In genomic region chr1:94350350-94350924, GRCh38 we compare ENCODE assay signal across 15 cellular contexts.
A peak's percentile ranks its signal among the peaks of the same experiment; 100 is the strongest.
DNase-seq lines count a peak whose midpoint lies in the region; ATAC-seq and TF ChIP-seq lines count a peak whose summit lies in the region.
"Had no signal": no experiment of that assay in that cellular context is flagged by ENCODE, and none has a peak within 500 bp of the region (broad histone marks: within the 10 kb centered on the region; RNA-seq: fewer than 3 reads in every experiment).

No MANE protein-coding gene starts in this region.

- H3K4me1 ChIP-seq in esophagus muscularis mucosa: no peaks in the 10 kb centered on the region
- peaks cover 0 to 14% (median 0%) of the 10 kb centered on the region in 12 donors for H3K4me1 ChIP-seq in heart left ventricle
- H3K4me1 ChIP-seq in right atrium auricular region: no peaks in the 10 kb centered on the region
- peaks cover 0 to 32% (median 11%) of the 10 kb centered on the region in 4 donors for H3K4me1 ChIP-seq in right lobe of liver
- H3K4me1 ChIP-seq in psoas muscle: no peaks in the 10 kb centered on the region
- H3K4me1 ChIP-seq: BE2C had no signal

- 33% methylated on average over 1 of the region's 1 CpG for WGBS in esophagus muscularis mucosa
- 18 to 64% (median 33%) methylated on average over 1 of the region's 1 CpG for WGBS in heart left ventricle, 4 donors
- WGBS in right lobe of liver (ENCODE audit: insufficient coverage, low coverage, low lambda C conversion rate, missing lambda C conversion rate): no CpG with 5 or more reads among the region's 1 CpG
- WGBS in psoas muscle, 3 donors: 39 to 43% (median 43%) methylated on average over 1 of the region's 1 CpG

- TF ChIP-seq CTCF in esophagus muscularis mucosa (IDR thresholded peaks at IDR 0.05) (no peak), heart left ventricle (IDR thresholded peaks at IDR 0.05) (no peak), right atrium auricular region (IDR thresholded peaks at IDR 0.05) (no peak), right lobe of liver (IDR thresholded peaks at IDR 0.05) (no peak), psoas muscle (IDR thresholded peaks at IDR 0.05) (no peak)

- H3K36me3 ChIP-seq in esophagus muscularis mucosa: no peaks in the 10 kb centered on the region
- H3K36me3 ChIP-seq in heart left ventricle: no peaks in the 10 kb centered on the region
- no peaks in the 10 kb centered on the region for H3K36me3 ChIP-seq in right atrium auricular region
- no peaks in the 10 kb centered on the region for H3K36me3 ChIP-seq in right lobe of liver
- H3K36me3 ChIP-seq in psoas muscle (ENCODE audit: insufficient read depth in 1 of 2, low read depth in 1 of 2): no peaks in the 10 kb centered on the region
- H3K36me3 ChIP-seq: BE2C had no signal

- TF ChIP-seq POLR2A in esophagus muscularis mucosa (IDR thresholded peaks at IDR 0.05; ENCODE audit: low read depth) (no peak), heart left ventricle (IDR thresholded peaks at IDR 0.05) (no peak), right lobe of liver (IDR thresholded peaks at IDR 0.05) (no peak)

- H3K9me3 ChIP-seq in esophagus muscularis mucosa (no peaks in the 10 kb centered on the region), heart left ventricle (no peaks in the 10 kb centered on the region), right atrium auricular region (no peaks in the 10 kb centered on the region), right lobe of liver (no peaks in the 10 kb centered on the region), psoas muscle (no peaks in the 10 kb centered on the region)
- H3K9me3 ChIP-seq: BE2C had no signal

- no peak for TF ChIP-seq EP300 in esophagus muscularis mucosa (IDR thresholded peaks at IDR 0.05)

- intact Hi-C loops in esophagus muscularis mucosa (cut with DNase I): no loop called here
- intact Hi-C loops in heart left ventricle (cut with DNase I): no loop called here
- intact Hi-C loops in right lobe of liver (cut with DNase I): no loop called here
- intact Hi-C loops in psoas muscle (cut with DNase I): no loop called here

- H3K27ac ChIP-seq in esophagus muscularis mucosa (replicated peaks in 1 of 4): no peak overlapping the region
- peak overlapping the region in 1 of 12 donors; percentile 29 for H3K27ac ChIP-seq in heart left ventricle
- H3K27ac ChIP-seq in right atrium auricular region: peak overlapping the region; percentile 53 to 59
- peak overlapping the region in 2 of 3 donors; percentile 58 to 65 for H3K27ac ChIP-seq in right lobe of liver
- no peak overlapping the region for H3K27ac ChIP-seq in psoas muscle
- H3K27ac ChIP-seq: C4-2B had no signal

- ATAC-seq in heart left ventricle (peak; percentile 62 to 92 (median 85)), right lobe of liver (peak; percentile 81 to 88 (median 86)), psoas muscle (no peak)

- H3K4me3 ChIP-seq in esophagus muscularis mucosa: no peak overlapping the region
- H3K4me3 ChIP-seq in heart left ventricle: no peak overlapping the region
- H3K4me3 ChIP-seq in right atrium auricular region: no peak overlapping the region
- H3K4me3 ChIP-seq in right lobe of liver: no peak overlapping the region
- no peak overlapping the region for H3K4me3 ChIP-seq in psoas muscle

- peak; percentile 80 for DNase-seq in esophagus muscularis mucosa (ENCODE audit: extremely low spot score)
- no peak for DNase-seq in heart left ventricle
- no peak for DNase-seq in right atrium auricular region (ENCODE audit: low spot score)
- DNase-seq in right lobe of liver: peak in 1 of 3 donors; percentile 64
- no peak for DNase-seq in HK-2 (ENCODE audit: unreplicated experiment)
- DNase-seq in psoas muscle: no peak
- DNase-seq in AG08395 (ENCODE audit: low spot score): no peak
- DNase-seq: BE2C; CD4-positive, alpha-beta memory T cell; DMS153; DMS79 treated with DMSO at 0.1 percent for 48 hours; EL; GOT3; H9 had no signal

- peaks cover 0 to 29% (median 2%) of the 10 kb centered on the region in 4 donors for H3K27me3 ChIP-seq in esophagus muscularis mucosa
- H3K27me3 ChIP-seq in heart left ventricle: no peaks in the 10 kb centered on the region
- H3K27me3 ChIP-seq in right atrium auricular region: no peaks in the 10 kb centered on the region
- H3K27me3 ChIP-seq in right lobe of liver: no peaks in the 10 kb centered on the region
- no peaks in the 10 kb centered on the region for H3K27me3 ChIP-seq in psoas muscle (ENCODE audit: insufficient read depth in 3 of 3, low read length in 2 of 3)
- H3K27me3 ChIP-seq: BE2C had no signal

Comparison
In these comparisons a context has a peak if more than half of its experiments do, and no peak if none do; other contexts are left out.
1. H3K27ac ChIP-seq: peak in right atrium auricular region (2 of 2) and right lobe of liver (2 of 3); none in esophagus muscularis mucosa (0 of 4) and psoas muscle (single experiment).
2. ATAC-seq: peak in heart left ventricle (4 of 4) and right lobe of liver (4 of 4); none in psoas muscle (0 of 4).